Comparison of ENCODE assay signal across 1 cellular context in genomic region chr5:133968057-133968993, GRCh38.
TF ChIP-seq lines count a peak whose summit lies in the region.

C5orf15 (minus strand) TSS chr5:133968625; CDS start chr5:133968584, 41 bp downstream.

TF ChIP-seq in HEK293, 187 proteins besides CTCF, POLR2A, EP300 and RAD21 (continued from another document and continues in another):
- TF ChIP-seq, protein P1, sequence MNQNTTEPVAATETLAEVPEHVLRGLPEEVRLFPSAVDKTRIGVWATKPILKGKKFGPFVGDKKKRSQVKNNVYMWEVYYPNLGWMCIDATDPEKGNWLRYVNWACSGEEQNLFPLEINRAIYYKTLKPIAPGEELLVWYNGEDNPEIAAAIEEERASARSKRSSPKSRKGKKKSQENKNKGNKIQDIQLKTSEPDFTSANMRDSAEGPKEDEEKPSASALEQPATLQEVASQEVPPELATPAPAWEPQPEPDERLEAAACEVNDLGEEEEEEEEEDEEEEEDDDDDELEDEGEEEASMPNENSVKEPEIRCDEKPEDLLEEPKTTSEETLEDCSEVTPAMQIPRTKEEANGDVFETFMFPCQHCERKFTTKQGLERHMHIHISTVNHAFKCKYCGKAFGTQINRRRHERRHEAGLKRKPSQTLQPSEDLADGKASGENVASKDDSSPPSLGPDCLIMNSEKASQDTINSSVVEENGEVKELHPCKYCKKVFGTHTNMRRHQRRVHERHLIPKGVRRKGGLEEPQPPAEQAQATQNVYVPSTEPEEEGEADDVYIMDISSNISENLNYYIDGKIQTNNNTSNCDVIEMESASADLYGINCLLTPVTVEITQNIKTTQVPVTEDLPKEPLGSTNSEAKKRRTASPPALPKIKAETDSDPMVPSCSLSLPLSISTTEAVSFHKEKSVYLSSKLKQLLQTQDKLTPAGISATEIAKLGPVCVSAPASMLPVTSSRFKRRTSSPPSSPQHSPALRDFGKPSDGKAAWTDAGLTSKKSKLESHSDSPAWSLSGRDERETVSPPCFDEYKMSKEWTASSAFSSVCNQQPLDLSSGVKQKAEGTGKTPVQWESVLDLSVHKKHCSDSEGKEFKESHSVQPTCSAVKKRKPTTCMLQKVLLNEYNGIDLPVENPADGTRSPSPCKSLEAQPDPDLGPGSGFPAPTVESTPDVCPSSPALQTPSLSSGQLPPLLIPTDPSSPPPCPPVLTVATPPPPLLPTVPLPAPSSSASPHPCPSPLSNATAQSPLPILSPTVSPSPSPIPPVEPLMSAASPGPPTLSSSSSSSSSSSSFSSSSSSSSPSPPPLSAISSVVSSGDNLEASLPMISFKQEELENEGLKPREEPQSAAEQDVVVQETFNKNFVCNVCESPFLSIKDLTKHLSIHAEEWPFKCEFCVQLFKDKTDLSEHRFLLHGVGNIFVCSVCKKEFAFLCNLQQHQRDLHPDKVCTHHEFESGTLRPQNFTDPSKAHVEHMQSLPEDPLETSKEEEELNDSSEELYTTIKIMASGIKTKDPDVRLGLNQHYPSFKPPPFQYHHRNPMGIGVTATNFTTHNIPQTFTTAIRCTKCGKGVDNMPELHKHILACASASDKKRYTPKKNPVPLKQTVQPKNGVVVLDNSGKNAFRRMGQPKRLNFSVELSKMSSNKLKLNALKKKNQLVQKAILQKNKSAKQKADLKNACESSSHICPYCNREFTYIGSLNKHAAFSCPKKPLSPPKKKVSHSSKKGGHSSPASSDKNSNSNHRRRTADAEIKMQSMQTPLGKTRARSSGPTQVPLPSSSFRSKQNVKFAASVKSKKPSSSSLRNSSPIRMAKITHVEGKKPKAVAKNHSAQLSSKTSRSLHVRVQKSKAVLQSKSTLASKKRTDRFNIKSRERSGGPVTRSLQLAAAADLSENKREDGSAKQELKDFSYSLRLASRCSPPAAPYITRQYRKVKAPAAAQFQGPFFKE (tag by site-specific recombination; IDR thresholded peaks at IDR 0.05; ENCODE audit: borderline replicate concordance): no peak
- TF ChIP-seq ZNF398 (tag by site-specific recombination; IDR thresholded peaks at IDR 0.05) (peak; percentile 13; the same call in 1 of the 2 replicates), ZEB2 (tag by site-specific recombination; IDR thresholded peaks at IDR 0.05) (no peak; the same call in none of the 2 replicates), ZNF670 (tag by site-specific recombination; IDR thresholded peaks at IDR 0.05; ENCODE audit: low read depth) (no peak), ZSCAN5A (tag by site-specific recombination; IDR thresholded peaks at IDR 0.05) (peak; percentile 24; the same call in 1 of the 2 replicates), ZFHX2 (tag by site-specific recombination; conservative IDR thresholded peaks at IDR 0.05) (0 out of 2 replicates have a peak, but pooled peaks have one; percentile 5), SCRT2 (tag by site-specific recombination; IDR thresholded peaks at IDR 0.05) (peak; percentile 90), KLF1 (tag by site-specific recombination; IDR thresholded peaks at IDR 0.05) (peak; percentile 48), ZNF707 (tag by site-specific recombination; IDR thresholded peaks at IDR 0.05) (no peak), ZNF791 (tag by site-specific recombination; IDR thresholded peaks at IDR 0.05) (no peak), ZNF223 (tag by site-specific recombination; IDR thresholded peaks at IDR 0.05) (no peak), ZNF112 (tag by site-specific recombination; IDR thresholded peaks at IDR 0.05) (no peak), ZNF513 (tag by site-specific recombination; IDR thresholded peaks at IDR 0.05) (peak; percentile 58), ZBTB8A (tag by site-specific recombination; IDR thresholded peaks at IDR 0.05) (peak; percentile 72), ZNF114 (tag by site-specific recombination; IDR thresholded peaks at IDR 0.05) (no peak), ZNF146 (tag by site-specific recombination; IDR thresholded peaks at IDR 0.05) (no peak), ZNF350 (tag by site-specific recombination; IDR thresholded peaks at IDR 0.05) (no peak), ZNF48 (tag by site-specific recombination; IDR thresholded peaks at IDR 0.05) (no peak), SP2 (tag by site-specific recombination; IDR thresholded peaks at IDR 0.05) (peak; percentile 86), ZNF10 (tag by site-specific recombination; IDR thresholded peaks at IDR 0.05) (no peak), ZBTB17 (tag by site-specific recombination; IDR thresholded peaks at IDR 0.05) (peak; percentile 95), ZNF354C (tag by site-specific recombination; IDR thresholded peaks at IDR 0.05; ENCODE audit: borderline replicate concordance, low read depth) (no peak), SP3 (tag by site-specific recombination; IDR thresholded peaks at IDR 0.05) (peak; percentile 59), ZNF785 (tag by site-specific recombination; IDR thresholded peaks at IDR 0.05) (no peak), ZNF677 (tag by site-specific recombination; IDR thresholded peaks at IDR 0.05) (no peak), TCF7L2 (IDR thresholded peaks at IDR 0.05; ENCODE audit: borderline replicate concordance, low read depth, low read length) (no peak), ZNF518A (tag by site-specific recombination; conservative IDR thresholded peaks at IDR 0.05; ENCODE audit: low read depth) (0 out of 2 replicates have a peak, but pooled peaks have one; percentile 28), IKZF3 (tag by site-specific recombination; IDR thresholded peaks at IDR 0.05) (peak; percentile 98), ZNF596 (tag by site-specific recombination; IDR thresholded peaks at IDR 0.05) (no peak), ZNF23 (tag by site-specific recombination; IDR thresholded peaks at IDR 0.05; ENCODE audit: borderline replicate concordance) (no peak), GLI4 (tag by site-specific recombination; IDR thresholded peaks at IDR 0.05) (peak; percentile 75; the same call in 1 of the 2 replicates), ZFP3 (tag by site-specific recombination; IDR thresholded peaks at IDR 0.05; ENCODE audit: low read depth) (no peak), ZNF19 (tag by site-specific recombination; IDR thresholded peaks at IDR 0.05; ENCODE audit: low read depth) (no peak), KLF7 (tag by site-specific recombination; IDR thresholded peaks at IDR 0.05; ENCODE audit: borderline replicate concordance) (peak; percentile 57; the same call in 1 of the 2 replicates), SETDB1 (IDR thresholded peaks at IDR 0.05; ENCODE audit: insufficient read length, low read length) (no peak), ZNF132 (tag by site-specific recombination; IDR thresholded peaks at IDR 0.05; ENCODE audit: borderline replicate concordance) (no peak), RBAK (tag by site-specific recombination; IDR thresholded peaks at IDR 0.05) (no peak)
- TF ChIP-seq, protein P2, sequence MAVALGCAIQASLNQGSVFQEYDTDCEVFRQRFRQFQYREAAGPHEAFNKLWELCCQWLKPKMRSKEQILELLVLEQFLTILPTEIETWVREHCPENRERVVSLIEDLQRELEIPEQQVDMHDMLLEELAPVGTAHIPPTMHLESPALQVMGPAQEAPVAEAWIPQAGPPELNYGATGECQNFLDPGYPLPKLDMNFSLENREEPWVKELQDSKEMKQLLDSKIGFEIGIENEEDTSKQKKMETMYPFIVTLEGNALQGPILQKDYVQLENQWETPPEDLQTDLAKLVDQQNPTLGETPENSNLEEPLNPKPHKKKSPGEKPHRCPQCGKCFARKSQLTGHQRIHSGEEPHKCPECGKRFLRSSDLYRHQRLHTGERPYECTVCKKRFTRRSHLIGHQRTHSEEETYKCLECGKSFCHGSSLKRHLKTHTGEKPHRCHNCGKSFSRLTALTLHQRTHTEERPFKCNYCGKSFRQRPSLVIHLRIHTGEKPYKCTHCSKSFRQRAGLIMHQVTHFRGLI (tag by site-specific recombination; IDR thresholded peaks at IDR 0.05): no peak
- TF ChIP-seq, protein P3, sequence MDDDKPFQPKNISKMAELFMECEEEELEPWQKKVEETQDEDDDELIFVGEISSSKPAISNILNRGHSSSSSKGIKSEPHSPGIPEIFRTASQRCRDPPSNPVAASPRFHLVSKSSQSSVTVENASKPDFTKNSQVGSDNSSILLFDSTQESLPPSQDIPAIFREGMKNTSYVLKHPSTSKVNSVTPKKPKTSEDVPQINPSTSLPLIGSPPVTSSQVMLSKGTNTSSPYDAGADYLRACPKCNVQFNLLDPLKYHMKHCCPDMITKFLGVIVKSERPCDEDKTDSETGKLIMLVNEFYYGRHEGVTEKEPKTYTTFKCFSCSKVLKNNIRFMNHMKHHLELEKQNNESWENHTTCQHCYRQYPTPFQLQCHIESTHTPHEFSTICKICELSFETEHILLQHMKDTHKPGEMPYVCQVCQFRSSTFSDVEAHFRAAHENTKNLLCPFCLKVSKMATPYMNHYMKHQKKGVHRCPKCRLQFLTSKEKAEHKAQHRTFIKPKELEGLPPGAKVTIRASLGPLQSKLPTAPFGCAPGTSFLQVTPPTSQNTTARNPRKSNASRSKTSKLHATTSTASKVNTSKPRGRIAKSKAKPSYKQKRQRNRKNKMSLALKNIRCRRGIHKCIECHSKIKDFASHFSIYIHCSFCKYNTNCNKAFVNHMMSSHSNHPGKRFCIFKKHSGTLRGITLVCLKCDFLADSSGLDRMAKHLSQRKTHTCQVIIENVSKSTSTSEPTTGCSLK (tag by site-specific recombination; IDR thresholded peaks at IDR 0.05): no peak
